Comparison of ENCODE assay signal across 7 cellular contexts in the genomic region with DNA sequence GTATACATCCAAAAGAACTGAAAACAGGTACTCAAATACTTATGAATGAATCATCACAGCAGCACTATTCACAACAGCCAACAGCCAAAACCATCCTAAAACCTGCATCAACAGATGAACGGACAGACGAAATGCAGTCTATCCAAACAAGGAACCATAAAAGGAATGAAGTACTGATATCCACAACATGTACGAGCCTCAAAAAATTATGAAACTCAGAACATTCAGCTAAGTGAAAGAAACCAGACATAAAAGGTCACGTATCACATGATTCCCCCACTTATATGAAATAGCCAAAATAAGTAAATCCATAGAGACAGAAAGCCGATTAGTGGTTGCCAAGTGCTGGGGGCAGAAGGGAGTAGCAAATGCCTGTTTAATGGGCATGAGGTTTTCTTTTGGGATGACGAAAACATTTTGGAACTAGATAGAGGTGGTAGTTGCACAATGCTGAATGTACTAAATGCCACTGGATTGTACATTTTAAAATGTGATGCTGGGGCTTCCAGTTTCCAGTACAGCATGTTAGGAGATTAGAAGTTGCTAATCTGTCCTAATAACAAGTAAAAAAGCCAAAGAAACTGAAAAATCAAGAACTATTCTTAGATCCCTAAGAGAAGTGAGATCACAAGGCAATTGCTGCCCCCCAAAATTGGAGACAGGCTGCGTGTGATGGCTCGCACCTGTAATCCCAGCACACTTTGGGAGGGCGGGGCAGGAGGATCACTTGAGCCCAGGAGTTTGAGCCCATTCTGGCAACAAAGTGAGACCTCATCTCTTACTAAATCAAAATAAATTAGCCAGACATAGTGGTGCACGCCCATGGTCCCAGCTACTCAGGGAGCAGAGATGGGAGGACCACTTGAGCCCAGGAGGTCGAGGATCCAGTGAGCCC. TPM values are rescaled to one million over a fixed set of nuclear protein-coding genes. Genes with fewer than 3 reads are reported as not detected.
A peak's percentile ranks its signal among the peaks of the same experiment; 100 is the strongest.
DNase-seq lines count a peak whose midpoint lies in the region; TF ChIP-seq lines count a peak whose summit lies in the region.

No MANE protein-coding gene starts in this region.

- H3K27me3 ChIP-seq in GM23248 (replicated peaks; ENCODE audit: insufficient read depth) (no peaks in the 10 kb centered on the region), SU-DHL-6 (ENCODE audit: low read length) (no peaks in the 10 kb centered on the region), skeletal muscle satellite cell (ENCODE audit: control insufficient read depth, insufficient read depth, low read length) (no peaks in the 10 kb centered on the region)

- peaks cover 93% of the 10 kb centered on the region for H3K79me2 ChIP-seq in GM23248 (ENCODE audit: insufficient read depth)
- H3K79me2 ChIP-seq in SU-DHL-6 (ENCODE audit: insufficient read depth, low read length) = peaks cover 96% of the 10 kb centered on the region

- peak overlapping the region; percentile 58 for H3K4me3 ChIP-seq in GM23248
- H3K4me3 ChIP-seq in SU-DHL-6 (ENCODE audit: insufficient read depth, low read length, poor library complexity, severe bottlenecking) = peak overlapping the region; percentile 10
- peak overlapping the region; percentile 8 for H3K4me3 ChIP-seq in skeletal muscle satellite cell (ENCODE audit: low read length)

- H3K27ac ChIP-seq in GM23248 (peak overlapping the region; percentile 62), SU-DHL-6 (ENCODE audit: low read depth, low read length) (peak overlapping the region; percentile 88)

- TF ChIP-seq CTCF in SU-DHL-6 (IDR thresholded peaks at IDR 0.05; ENCODE audit: insufficient read depth, low read length, poor library complexity, severe bottlenecking) = no peak

- H3F3A ChIP-seq in GM23248 (ENCODE audit: insufficient read depth) = peaks cover 9% of the 10 kb centered on the region; the same call in 1 of the 2 replicates
- peaks cover 37% of the 10 kb centered on the region for H3F3A ChIP-seq in SU-DHL-6 (ENCODE audit: insufficient read depth)

- peak overlapping the region; percentile 32 for H3K9ac ChIP-seq in GM23248
- H3K9ac ChIP-seq in SU-DHL-6 (ENCODE audit: low read length) = peak overlapping the region; percentile 29
- no peak overlapping the region for H3K9ac ChIP-seq in skeletal muscle satellite cell (ENCODE audit: low read depth, low read length)

- H3K4me1 ChIP-seq in GM23248 (ENCODE audit: insufficient read depth) = peaks cover 16% of the 10 kb centered on the region
- peaks cover 24% of the 10 kb centered on the region for H3K4me1 ChIP-seq in skeletal muscle satellite cell (ENCODE audit: control insufficient read depth, insufficient read depth, low read length)

- H3K4me2 ChIP-seq in GM23248 (ENCODE audit: unreplicated experiment) (peak overlapping the region; percentile 75), SU-DHL-6 (ENCODE audit: low read depth, low read length, poor library complexity, severe bottlenecking) (peak overlapping the region; percentile 54), skeletal muscle satellite cell (ENCODE audit: low read length) (peak overlapping the region; percentile 64)

- H3K36me3 ChIP-seq in GM23248 (ENCODE audit: low read depth) (no peaks in the 10 kb centered on the region), SU-DHL-6 (ENCODE audit: low read length) (no peaks in the 10 kb centered on the region; the same call in 1 of the 2 replicates), skeletal muscle satellite cell (ENCODE audit: insufficient read depth, low read length) (no peaks in the 10 kb centered on the region)

- in situ Hi-C loops in GM23248 (cut with MboI) = no loop called here

- H3K9me2 ChIP-seq in GM23248 (ENCODE audit: insufficient read depth) (no peaks in the 10 kb centered on the region), SU-DHL-6 (replicated peaks; ENCODE audit: insufficient read depth, low read length) (no peaks in the 10 kb centered on the region)

- H3K9me3 ChIP-seq in GM23248 (ENCODE audit: low read depth) (no peaks in the 10 kb centered on the region), SU-DHL-6 (ENCODE audit: insufficient read depth, low read length) (no peaks in the 10 kb centered on the region), skeletal muscle satellite cell (replicated peaks; ENCODE audit: low read length) (no peaks in the 10 kb centered on the region)

- DNase-seq in GM23248 (peak; percentile 77), fibroblast of peridontal ligament (ENCODE audit: extremely low read depth) (peak; percentile 97), kidney tubule cell (ENCODE audit: low spot score) (no peak), NCI-H345 treated with DMSO at 0.1 percent for 48 hours (lab: John Stamatoyannopoulos, UW; ENCODE audit: unreplicated experiment) (no peak), SHP77 treated with DMSO at 0.1 percent for 48 hours (lab: John Stamatoyannopoulos, UW) (no peak)

- H4K20me1 ChIP-seq in GM23248 (ENCODE audit: insufficient read depth) (peaks cover 3% of the 10 kb centered on the region; the same call in 1 of the 2 replicates), SU-DHL-6 (ENCODE audit: low read depth, low read length) (no peaks in the 10 kb centered on the region; the same call in 1 of the 2 replicates)

- WGBS in GM23248 (ENCODE audit: low coverage in 1 of 2, low lambda C conversion rate in 2 of 2, missing lambda C conversion rate in 2 of 2), 2 experiments = 58 to 60% methylated on average over 11 of the region's 11 CpGs

- H2AFZ ChIP-seq in GM23248 = peak overlapping the region; percentile 18; the same call in 1 of the 2 replicates
- no peak overlapping the region for H2AFZ ChIP-seq in SU-DHL-6 (ENCODE audit: low read depth, low read length, severe bottlenecking)

RNA-seq across cellular contexts. Expression of a gene that starts 25.3 kb away (rescaled TPM):
- 67.8 and 72.6 TPM in 2 replicates for total RNA-seq in GM23248 (2014; rRNA removed; shearing (Covaris generic))
- polyA plus RNA-seq in GM23248 (2016; fragmentation: Nextera tagmentation; extraction: Ambion mirVana) = 56.8 and 59.7 TPM in 2 replicates
- 52.2 and 57.3 TPM in 2 replicates for total RNA-seq in skeletal muscle satellite cell (2012; rRNA removed)

Comparison
In these comparisons a context has a peak if more than half of its experiments do, and no peak if none do; other contexts are left out.
1. DNase-seq: peak in GM23248 (single experiment) and fibroblast of peridontal ligament (single experiment); none in kidney tubule cell (single experiment), NCI-H345 treated with DMSO at 0.1 percent for 48 hours (single experiment) and SHP77 treated with DMSO at 0.1 percent for 48 hours (single experiment).
2. H3K4me3 ChIP-seq: peak in every context shown above with its lines; median percentile 58 in GM23248; 10 in SU-DHL-6; 8 in skeletal muscle satellite cell.
3. Peak in every context shown above with its lines, with median percentiles within 50 percentile points of each other: H3K4me2 ChIP-seq.